Comparison of ENCODE assay signal across 12 cellular contexts in genomic region chr2:171846894-171847293, GRCh38.
"Had no signal": no experiment of that assay in that cellular context is flagged by ENCODE, and none has a peak within 500 bp of the region (broad histone marks: within the 10 kb centered on the region; RNA-seq: fewer than 3 reads in every experiment).

No MANE protein-coding gene starts in this region.

- DNase-seq: colonic mucosa; effector CD8-positive, alpha-beta T cell; glutamatergic neuron; naive thymus-derived CD4-positive, alpha-beta T cell; nephron progenitor cell; sigmoid colon; stimulated activated naive CD4-positive, alpha-beta T cell treated with Interleukin-2 at 50 U/mL for 16 hours; trophoblast cell had no signal

- H3K9me3 ChIP-seq: colonic mucosa, gastroesophageal sphincter, right atrium auricular region, sigmoid colon had no signal

- H3K36me3 ChIP-seq: colonic mucosa had no signal

- H3K27ac ChIP-seq: colonic mucosa, gastroesophageal sphincter, right atrium auricular region, sigmoid colon, skin epidermis had no signal

- H3K4me3 ChIP-seq: colonic mucosa, gastroesophageal sphincter, right atrium auricular region, sigmoid colon, skin epidermis had no signal

- H3K4me1 ChIP-seq: colonic mucosa, gastroesophageal sphincter, right atrium auricular region had no signal

- FAIRE-seq: urothelium cell line had no signal
